16 cellular contexts compared by ENCODE assay signal in the genomic region with DNA sequence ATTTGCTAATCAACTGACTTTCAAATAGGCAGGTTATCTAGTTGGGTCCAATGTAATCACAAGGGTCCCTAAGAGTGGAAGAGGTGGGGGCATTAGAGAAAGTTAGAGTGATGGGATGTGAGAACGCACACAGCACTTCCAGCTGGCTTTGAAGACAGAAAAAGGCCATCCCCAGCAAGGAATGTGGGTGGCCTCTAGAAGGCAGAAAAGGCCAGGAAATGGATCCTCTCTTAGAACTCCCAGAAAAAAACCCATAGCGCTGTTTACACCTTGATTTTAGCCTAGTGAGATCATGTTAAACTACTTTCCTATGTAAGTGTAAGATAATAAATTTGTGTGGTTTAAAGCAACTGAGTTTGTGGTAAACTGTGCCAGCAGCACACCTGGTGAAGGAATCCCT.
A peak's percentile ranks its signal among the peaks of the same experiment; 100 is the strongest.
DNase-seq lines count a peak whose midpoint lies in the region; ATAC-seq and TF ChIP-seq lines count a peak whose summit lies in the region.
"Had no signal": no experiment of that assay in that cellular context is flagged by ENCODE, and none has a peak within 500 bp of the region (broad histone marks: within the 10 kb centered on the region; RNA-seq: fewer than 3 reads in every experiment).

No MANE protein-coding gene starts in this region.

- no TSS peak for BruUV-seq in HCT116 (replicated peaks; lab: Mats Ljungman, UMichigan)

- TF ChIP-seq CTCF in DND-41 (IDR thresholded peaks at IDR 0.05; ENCODE audit: borderline replicate concordance, extremely low read depth, low read length, poor library complexity, severe bottlenecking) (peak; percentile 24), HCT116 (IDR thresholded peaks at IDR 0.05 in 2 of 3, conservative IDR thresholded peaks at IDR 0.05 in 1 of 3; ENCODE audit: borderline replicate concordance in 1 of 3, insufficient read depth in 1 of 3, low read depth in 2 of 3, low read length in 2 of 3) (no peak), choroid plexus epithelial cell (conservative IDR thresholded peaks at IDR 0.05; ENCODE audit: low read depth, low read length) (no peak)

- no peaks in the 10 kb centered on the region for H3K4me1 ChIP-seq in DND-41 (ENCODE audit: insufficient read depth, low read length)
- no peaks in the 10 kb centered on the region for H3K4me1 ChIP-seq in HCT116 (ENCODE audit: control insufficient read depth in 1 of 2, insufficient read depth in 2 of 2, low read length in 2 of 2)
- H3K4me1 ChIP-seq: Caco-2 had no signal

- ATAC-seq in DND-41 (ENCODE audit: insufficient read depth, low read depth) = no peak
- ATAC-seq in HCT116 = no peak
- no peak for ATAC-seq in left cardiac atrium
- ATAC-seq: CD8-positive, alpha-beta T cell; GM12878 had no signal

- H3K9me2 ChIP-seq in HCT116 (ENCODE audit: insufficient read depth) = no peaks in the 10 kb centered on the region

- H3K9me3 ChIP-seq in DND-41 (ENCODE audit: insufficient read depth, low read length, severe bottlenecking) (no peaks in the 10 kb centered on the region), HCT116 (ENCODE audit: control insufficient read depth in 1 of 2, insufficient read depth in 1 of 2, low read depth in 1 of 2, low read length in 2 of 2) (no peaks in the 10 kb centered on the region; a peak in 2 of 4 replicates)

- DNase-seq in DND-41 (no peak), HCT116 (ENCODE audit: low read depth, low spot score) (no peak), choroid plexus epithelial cell (ENCODE audit: low read depth) (peak; percentile 6), cerebellar cortex (ENCODE audit: low spot score) (no peak), GDM1 (lab: John Stamatoyannopoulos, UW) (no peak), left cardiac atrium (no peak)
- DNase-seq: C1 segment of cervical spinal cord; Caco-2; CD4-positive, CD25-positive, alpha-beta regulatory T cell; CD8-positive, alpha-beta T cell; DMS153; DMS79 treated with DMSO at 0.1 percent for 48 hours; GOT3; H7; HCEC 1CT had no signal

- H4K20me1 ChIP-seq in DND-41 (ENCODE audit: insufficient read depth, low read length) (no peaks in the 10 kb centered on the region), HCT116 (ENCODE audit: insufficient read depth) (no peaks in the 10 kb centered on the region)

- H3K27ac ChIP-seq in DND-41 (ENCODE audit: low read length) (no peak overlapping the region), HCT116 (ENCODE audit: low read depth, low read length) (no peak overlapping the region)

- TF ChIP-seq POLR2A in HCT116 (IDR thresholded peaks at IDR 0.05; ENCODE audit: borderline replicate concordance, extremely low read depth, insufficient read depth, insufficient read length) = no peak

- H3K4me3 ChIP-seq in DND-41 (ENCODE audit: low read depth in 1 of 2, low read length in 2 of 2) (no peak overlapping the region), HCT116 (replicated peaks in 1 of 2; ENCODE audit: low read depth in 1 of 2, low read length in 2 of 2) (no peak overlapping the region), choroid plexus epithelial cell (ENCODE audit: low read depth, low read length) (no peak overlapping the region)
- H3K4me3 ChIP-seq: GM12878 had no signal

- no peaks in the 10 kb centered on the region for H3K79me2 ChIP-seq in DND-41 (ENCODE audit: insufficient read depth, low read length)
- no peaks in the 10 kb centered on the region for H3K79me2 ChIP-seq in HCT116 (ENCODE audit: insufficient read depth, low read length)

- CTCF ChIA-PET in HCT116 (lab: Charles Lee) = no interaction called here

- no peak overlapping the region for H2AFZ ChIP-seq in DND-41 (ENCODE audit: low read depth, low read length)
- no peak overlapping the region for H2AFZ ChIP-seq in HCT116 (ENCODE audit: low read depth, low read length, poor library complexity, severe bottlenecking)

- no peaks in the 10 kb centered on the region for H3K27me3 ChIP-seq in DND-41 (ENCODE audit: insufficient read depth, low read length, poor library complexity)
- peaks cover 6% of the 10 kb centered on the region; the same call in 1 of the 2 replicates for H3K27me3 ChIP-seq in HCT116 (ENCODE audit: insufficient read depth, low read length)

- H3K36me3 ChIP-seq in DND-41 (ENCODE audit: insufficient read depth, low read length) (no peaks in the 10 kb centered on the region), HCT116 (ENCODE audit: control insufficient read depth in 1 of 2, insufficient read depth in 2 of 2, low read length in 2 of 2) (no peaks in the 10 kb centered on the region)

- POLR2A ChIA-PET in HCT116 (lab: Charles Lee) = no interaction called here

- no peak overlapping the region for H3K9ac ChIP-seq in DND-41 (ENCODE audit: low read depth, low read length)
- no peak overlapping the region for H3K9ac ChIP-seq in HCT116 (ENCODE audit: low read length)

- peak; percentile 15; the same call in 1 of the 2 replicates for TF ChIP-seq RAD21 in HCT116 (IDR thresholded peaks at IDR 0.05; ENCODE audit: low read depth)

- RAD21 ChIA-PET in HCT116 (lab: Charles Lee; ENCODE audit: low non-redundant PET in 1 of 2, low total read pairs in 2 of 2, uncharacterized antibody in 2 of 2, unreplicated experiment in 2 of 2) = no interaction called here

- no peak overlapping the region for H3K4me2 ChIP-seq in DND-41 (ENCODE audit: insufficient read depth, low read length)
- no peak overlapping the region for H3K4me2 ChIP-seq in HCT116 (ENCODE audit: low read length)

- intact Hi-C loops in HCT116 (cut with micrococcal nuclease) = no loop called here
- intact Hi-C loops in left cardiac atrium (cut with DNase I) = no loop called here

TF ChIP-seq in HCT116, 20 proteins besides CTCF, POLR2A, EP300 and RAD21:
- TF ChIP-seq ZFX (IDR thresholded peaks at IDR 0.05) (no peak), ZNF274 (IDR thresholded peaks at IDR 0.05; ENCODE audit: low read depth, low read length) (no peak), CEBPB (IDR thresholded peaks at IDR 0.05; ENCODE audit: low read depth) (no peak), MAX (IDR thresholded peaks at IDR 0.05) (no peak), JUND (IDR thresholded peaks at IDR 0.05) (no peak), TCF7L2 (IDR thresholded peaks at IDR 0.05; ENCODE audit: borderline replicate concordance, extremely low read depth, insufficient read depth, insufficient read length) (no peak), SRF (IDR thresholded peaks at IDR 0.05; ENCODE audit: low read depth) (no peak), CBX3 (IDR thresholded peaks at IDR 0.05; ENCODE audit: low read depth) (no peak), YY1 (IDR thresholded peaks at IDR 0.05; ENCODE audit: extremely low read depth, insufficient replicate concordance, low read depth, low read length) (no peak), EZH2 (IDR thresholded peaks at IDR 0.05) (no peak), SP1 (IDR thresholded peaks at IDR 0.05; ENCODE audit: low read depth) (no peak)
- TF ChIP-seq, protein P1, sequence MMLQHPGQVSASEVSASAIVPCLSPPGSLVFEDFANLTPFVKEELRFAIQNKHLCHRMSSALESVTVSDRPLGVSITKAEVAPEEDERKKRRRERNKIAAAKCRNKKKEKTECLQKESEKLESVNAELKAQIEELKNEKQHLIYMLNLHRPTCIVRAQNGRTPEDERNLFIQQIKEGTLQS (IDR thresholded peaks at IDR 0.05) = no peak
